Comparison of ENCODE assay signal across 2 cellular contexts in the genomic region with DNA sequence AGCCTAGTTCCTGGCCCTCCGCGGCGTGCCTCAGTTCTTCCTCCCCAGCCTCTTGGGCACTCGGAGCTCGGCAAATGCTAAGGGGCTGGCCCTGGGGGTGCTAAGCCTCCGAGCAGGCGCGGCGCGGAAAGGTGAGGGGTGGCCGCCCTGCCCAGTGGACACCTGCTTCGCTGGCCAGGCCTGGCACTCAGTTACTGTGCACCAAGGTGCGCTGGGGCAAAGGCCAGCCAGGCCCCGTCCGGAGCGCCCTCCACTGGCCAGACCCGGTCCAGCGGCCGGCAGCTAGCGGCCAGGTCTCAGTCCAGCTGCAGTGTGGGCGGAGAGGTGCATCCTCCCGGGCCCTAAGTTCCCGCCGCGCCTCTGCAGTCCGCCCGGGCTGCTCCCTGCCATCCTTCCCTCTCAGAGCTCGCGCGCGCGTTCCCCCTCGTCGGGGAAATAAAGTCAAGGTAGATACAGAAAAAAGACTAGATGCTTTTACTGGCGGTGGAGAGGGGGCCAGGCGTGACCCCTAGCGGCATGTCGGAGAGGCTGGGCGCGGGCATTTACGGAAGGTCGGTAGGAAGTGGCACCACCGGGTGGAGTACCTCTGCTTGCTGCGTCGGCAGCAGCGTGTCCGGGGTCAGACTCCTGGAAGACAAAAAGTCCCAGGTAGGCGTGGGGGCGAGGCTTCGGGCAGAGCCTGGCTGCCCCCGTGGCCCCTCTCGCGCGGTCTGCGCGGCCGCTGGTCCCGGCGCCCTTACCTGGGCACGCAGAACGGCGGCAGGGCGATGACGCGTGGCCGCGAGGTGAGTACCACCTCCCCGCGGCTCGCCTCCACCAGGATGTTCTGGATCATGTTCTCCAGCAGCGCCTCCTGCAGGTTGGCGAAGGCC.
TF ChIP-seq lines count a peak whose summit lies in the region.

No MANE protein-coding gene starts in this region.

TF ChIP-seq in A549, 52 proteins besides CTCF, POLR2A, EP300 and RAD21:
- TF ChIP-seq ESRRA (IDR thresholded peaks at IDR 0.05; ENCODE audit: borderline replicate concordance, low read length) (no peak), PHF8 (IDR thresholded peaks at IDR 0.05; ENCODE audit: borderline replicate concordance, low read depth) (peak; percentile 43; the same call in 1 of the 2 replicates), SMC3 (IDR thresholded peaks at IDR 0.05) (peak; percentile 25; the same call in 2 of the 3 replicates), FOSB (CRISPR knock-in tag; IDR thresholded peaks at IDR 0.05) (no peak), GATA3 (IDR thresholded peaks at IDR 0.05; ENCODE audit: borderline replicate concordance) (no peak), CBX2 (IDR thresholded peaks at IDR 0.05; ENCODE audit: borderline replicate concordance, low read depth) (no peak), NR3C1 (IDR thresholded peaks at IDR 0.05) (no peak)
- TF ChIP-seq, protein P1, sequence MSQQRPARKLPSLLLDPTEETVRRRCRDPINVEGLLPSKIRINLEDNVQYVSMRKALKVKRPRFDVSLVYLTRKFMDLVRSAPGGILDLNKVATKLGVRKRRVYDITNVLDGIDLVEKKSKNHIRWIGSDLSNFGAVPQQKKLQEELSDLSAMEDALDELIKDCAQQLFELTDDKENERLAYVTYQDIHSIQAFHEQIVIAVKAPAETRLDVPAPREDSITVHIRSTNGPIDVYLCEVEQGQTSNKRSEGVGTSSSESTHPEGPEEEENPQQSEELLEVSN (IDR thresholded peaks at IDR 0.05; ENCODE audit: borderline replicate concordance, low read depth): peak; percentile 50; the same call in 1 of the 2 replicates
- TF ChIP-seq, protein P2, sequence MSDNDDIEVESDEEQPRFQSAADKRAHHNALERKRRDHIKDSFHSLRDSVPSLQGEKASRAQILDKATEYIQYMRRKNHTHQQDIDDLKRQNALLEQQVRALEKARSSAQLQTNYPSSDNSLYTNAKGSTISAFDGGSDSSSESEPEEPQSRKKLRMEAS (IDR thresholded peaks at IDR 0.05): peak; percentile 72; the same call in 1 of the 2 replicates
- TF ChIP-seq, protein P3, sequence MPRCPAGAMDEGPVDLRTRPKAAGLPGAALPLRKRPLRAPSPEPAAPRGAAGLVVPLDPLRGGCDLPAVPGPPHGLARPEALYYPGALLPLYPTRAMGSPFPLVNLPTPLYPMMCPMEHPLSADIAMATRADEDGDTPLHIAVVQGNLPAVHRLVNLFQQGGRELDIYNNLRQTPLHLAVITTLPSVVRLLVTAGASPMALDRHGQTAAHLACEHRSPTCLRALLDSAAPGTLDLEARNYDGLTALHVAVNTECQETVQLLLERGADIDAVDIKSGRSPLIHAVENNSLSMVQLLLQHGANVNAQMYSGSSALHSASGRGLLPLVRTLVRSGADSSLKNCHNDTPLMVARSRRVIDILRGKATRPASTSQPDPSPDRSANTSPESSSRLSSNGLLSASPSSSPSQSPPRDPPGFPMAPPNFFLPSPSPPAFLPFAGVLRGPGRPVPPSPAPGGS (IDR thresholded peaks at IDR 0.05): no peak

TF ChIP-seq in GM23338, 12 proteins besides CTCF, POLR2A, EP300 and RAD21:
- peak; percentile 59 for TF ChIP-seq EZH2 (IDR thresholded peaks at IDR 0.05; ENCODE audit: low read depth, unreplicated experiment)
- 0 out of 2 replicates have a peak, but pooled peaks have one; percentile 29 for TF ChIP-seq POLR2AphosphoS5 (IDR thresholded peaks at IDR 0.05; ENCODE audit: low read depth)
- TF ChIP-seq EZH2phosphoT487 (IDR thresholded peaks at IDR 0.05; ENCODE audit: unreplicated experiment): no peak
- TF ChIP-seq, protein P4, sequence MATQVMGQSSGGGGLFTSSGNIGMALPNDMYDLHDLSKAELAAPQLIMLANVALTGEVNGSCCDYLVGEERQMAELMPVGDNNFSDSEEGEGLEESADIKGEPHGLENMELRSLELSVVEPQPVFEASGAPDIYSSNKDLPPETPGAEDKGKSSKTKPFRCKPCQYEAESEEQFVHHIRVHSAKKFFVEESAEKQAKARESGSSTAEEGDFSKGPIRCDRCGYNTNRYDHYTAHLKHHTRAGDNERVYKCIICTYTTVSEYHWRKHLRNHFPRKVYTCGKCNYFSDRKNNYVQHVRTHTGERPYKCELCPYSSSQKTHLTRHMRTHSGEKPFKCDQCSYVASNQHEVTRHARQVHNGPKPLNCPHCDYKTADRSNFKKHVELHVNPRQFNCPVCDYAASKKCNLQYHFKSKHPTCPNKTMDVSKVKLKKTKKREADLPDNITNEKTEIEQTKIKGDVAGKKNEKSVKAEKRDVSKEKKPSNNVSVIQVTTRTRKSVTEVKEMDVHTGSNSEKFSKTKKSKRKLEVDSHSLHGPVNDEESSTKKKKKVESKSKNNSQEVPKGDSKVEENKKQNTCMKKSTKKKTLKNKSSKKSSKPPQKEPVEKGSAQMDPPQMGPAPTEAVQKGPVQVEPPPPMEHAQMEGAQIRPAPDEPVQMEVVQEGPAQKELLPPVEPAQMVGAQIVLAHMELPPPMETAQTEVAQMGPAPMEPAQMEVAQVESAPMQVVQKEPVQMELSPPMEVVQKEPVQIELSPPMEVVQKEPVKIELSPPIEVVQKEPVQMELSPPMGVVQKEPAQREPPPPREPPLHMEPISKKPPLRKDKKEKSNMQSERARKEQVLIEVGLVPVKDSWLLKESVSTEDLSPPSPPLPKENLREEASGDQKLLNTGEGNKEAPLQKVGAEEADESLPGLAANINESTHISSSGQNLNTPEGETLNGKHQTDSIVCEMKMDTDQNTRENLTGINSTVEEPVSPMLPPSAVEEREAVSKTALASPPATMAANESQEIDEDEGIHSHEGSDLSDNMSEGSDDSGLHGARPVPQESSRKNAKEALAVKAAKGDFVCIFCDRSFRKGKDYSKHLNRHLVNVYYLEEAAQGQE (IDR thresholded peaks at IDR 0.05; ENCODE audit: unreplicated experiment): peak; percentile 20
- no peak for TF ChIP-seq ZNF114 (CRISPR knock-in tag; IDR thresholded peaks at IDR 0.05)
- no peak for TF ChIP-seq ZNF331 (CRISPR knock-in tag; IDR thresholded peaks at IDR 0.05; ENCODE audit: low read depth)
- peak; percentile 61 for TF ChIP-seq CREB1 (CRISPR knock-in tag; IDR thresholded peaks at IDR 0.05; ENCODE audit: low read depth)
